Comparison of ENCODE assay signal across 27 cellular contexts in the genomic region with DNA sequence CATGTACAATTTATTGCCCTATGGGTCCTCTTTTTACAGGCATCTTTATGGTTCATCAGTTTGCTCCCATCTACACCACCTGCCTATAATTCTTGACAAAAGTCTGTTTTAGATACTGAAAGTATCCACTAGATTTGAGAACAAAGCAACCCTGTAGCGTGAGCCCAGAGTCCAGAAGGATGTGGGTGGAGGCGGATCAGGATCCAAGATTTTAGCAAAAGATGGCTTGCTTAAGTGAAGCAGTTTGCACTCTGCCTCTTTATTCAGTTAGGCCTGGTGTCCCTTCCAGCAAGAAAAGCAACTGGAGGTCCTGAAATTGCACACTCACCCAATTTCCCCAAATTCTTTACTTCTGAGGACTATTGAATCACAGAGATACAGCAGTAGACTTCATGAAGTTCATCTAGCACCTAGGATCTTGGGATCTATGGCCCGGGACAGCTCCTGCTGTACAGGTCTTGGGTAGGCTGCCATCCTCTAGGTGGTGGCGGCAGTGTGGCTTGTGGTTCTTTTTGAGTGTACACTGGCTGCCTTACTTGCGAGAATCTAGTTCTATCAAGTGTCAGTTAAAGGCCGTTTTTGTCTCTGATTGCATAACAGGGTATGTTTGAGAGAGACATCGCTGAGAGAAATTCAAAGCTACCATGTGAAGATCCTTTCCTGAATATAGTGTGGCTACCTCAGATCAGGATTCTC.
"Had no signal": no experiment of that assay in that cellular context is flagged by ENCODE, and none has a peak within 500 bp of the region (broad histone marks: within the 10 kb centered on the region; RNA-seq: fewer than 3 reads in every experiment).

No MANE protein-coding gene starts in this region.

- H3K27ac ChIP-seq: Peyer's patch, SJSA1 had no signal

- ATAC-seq: activated CD8-positive, alpha-beta memory T cell treated with anti-CD3 and anti-CD28 coated beads, Interleukin-2, amount 10 ng/mL, durations not matched to agents 7 days and 5 days; activated naive CD4-positive, alpha-beta T cell treated with anti-CD3 and anti-CD28 coated beads, Interleukin-2, amount 50 U/mL, for 72 hours; activated naive CD8-positive, alpha-beta T cell treated with anti-CD3 and anti-CD28 coated beads, Interleukin-2, amount 50 U/mL, for 24 hours; SK-N-SH treated with all-trans-retinoic acid at 6 μM for 48 hours; T-helper 17 cell; WTC11 had no signal

- DNase-seq: activated CD4-positive, alpha-beta T cell treated with anti-CD3 and anti-CD28 coated beads for 1 hour; activated CD4-positive, alpha-beta T cell treated with anti-CD3 and anti-CD28 coated beads, Interleukin-2, amount 10 ng/mL, durations not matched to agents 24 days and 14 days; activated CD4-positive, alpha-beta T cell treated with anti-CD3 and anti-CD28 coated beads, Interleukin-2, amount 50 U/mL, for 48 hours; activated CD8-positive, alpha-beta memory T cell treated with anti-CD3 and anti-CD28 coated beads, Interleukin-2, amount 10 ng/mL, durations not matched to agents 7 days and 5 days; activated effector memory CD4-positive, alpha-beta T cell treated with Interleukin-2 at 50 U/mL for 16 hours; activated naive CD4-positive, alpha-beta T cell treated with Interleukin-2 at 50 U/mL for 16 hours; activated naive CD8-positive, alpha-beta T cell treated with anti-CD3 and anti-CD28 coated beads, Interleukin-2, amount 50 U/mL, for 24 hours; activated T-cell treated with anti-CD3 and anti-CD28 coated beads, Interleukin-2, amount 50 U/mL, for 24 hours; amniotic stem cell; KG1; MG63; NCI-H1092; NCI-H1417 treated with DMSO at 0.1 percent for 48 hours; NCI-H1694 treated with DMSO at 0.1 percent for 48 hours; NCI-H2029 treated with DMSO at 0.1 percent for 48 hours; NCI-H345; NCI-H510A; NCI-H526 treated with DMSO at 0.1 percent for 48 hours; NCI-H82; Peyer's patch; SHP77; T-helper 17 cell; T-helper 9 cell had no signal
